In the genomic region with DNA sequence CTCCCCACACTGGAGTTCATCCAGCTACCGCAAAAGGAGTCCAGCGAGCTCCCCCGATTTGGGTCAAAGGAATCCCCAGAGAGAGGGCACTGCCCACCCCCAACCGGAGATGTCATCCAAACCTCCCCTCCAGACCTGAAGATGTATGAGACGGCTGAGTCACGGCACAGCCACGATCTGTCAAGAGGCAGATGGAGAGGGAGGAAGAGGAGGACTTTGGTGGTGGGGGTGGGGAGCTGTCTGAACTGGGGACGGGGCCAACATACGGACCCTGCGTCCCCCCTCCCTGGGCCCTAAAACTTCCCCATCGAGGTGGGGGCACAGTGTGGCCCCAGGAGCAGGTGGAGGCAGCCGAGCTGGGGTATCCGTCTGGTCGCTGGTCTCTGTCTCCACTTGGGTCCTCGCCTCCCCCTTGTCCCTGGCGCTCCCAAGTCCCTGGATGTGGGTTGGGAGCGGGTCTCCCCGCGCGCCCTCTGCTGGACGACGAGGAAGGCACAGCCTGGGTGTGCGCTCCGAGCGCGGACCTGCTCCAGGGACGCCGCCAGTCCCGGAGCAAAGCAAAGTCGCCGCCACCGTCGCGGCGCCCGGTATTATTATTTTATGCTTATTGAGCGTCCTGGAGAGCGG, we compare ENCODE assay signal across 1 cellular context.
A peak's percentile ranks its signal among the peaks of the same experiment; 100 is the strongest.
TF ChIP-seq lines count a peak whose summit lies in the region.

No MANE protein-coding gene starts in this region.

TF ChIP-seq in HEK293, 187 proteins besides CTCF, POLR2A, EP300 and RAD21 (continued from another document and continues in another):
- TF ChIP-seq TRIM28 (IDR thresholded peaks at IDR 0.05; ENCODE audit: borderline replicate concordance, low read length) (no peak; the same call in 1 of the 2 replicates), SP3 (tag by site-specific recombination; IDR thresholded peaks at IDR 0.05) (0 out of 2 replicates have a peak, but pooled peaks have one; percentile 10), ZEB2 (tag by site-specific recombination; IDR thresholded peaks at IDR 0.05) (peak; percentile 87), PRDM2 (tag by site-specific recombination; IDR thresholded peaks at IDR 0.05; ENCODE audit: borderline replicate concordance) (no peak), ZNF404 (tag by site-specific recombination; IDR thresholded peaks at IDR 0.05) (no peak), ZNF785 (tag by site-specific recombination; IDR thresholded peaks at IDR 0.05) (0 out of 2 replicates have a peak, but pooled peaks have one; percentile 7), ZNF341 (tag by site-specific recombination; IDR thresholded peaks at IDR 0.05; ENCODE audit: low read depth) (peak; percentile 63), ZNF529 (tag by site-specific recombination; IDR thresholded peaks at IDR 0.05; ENCODE audit: insufficient replicate concordance) (no peak), ZNF132 (tag by site-specific recombination; IDR thresholded peaks at IDR 0.05; ENCODE audit: borderline replicate concordance) (no peak), ZFP3 (tag by site-specific recombination; IDR thresholded peaks at IDR 0.05; ENCODE audit: low read depth) (no peak), ZNF2 (tag by site-specific recombination; IDR thresholded peaks at IDR 0.05) (peak; percentile 83; the same call in 1 of the 2 replicates), ZNF155 (tag by site-specific recombination; IDR thresholded peaks at IDR 0.05) (no peak), MEIS1 (CRISPR knock-in tag; IDR thresholded peaks at IDR 0.05; ENCODE audit: borderline replicate concordance) (no peak), OSR2 (tag by site-specific recombination; IDR thresholded peaks at IDR 0.05) (no peak), ZNF398 (tag by site-specific recombination; IDR thresholded peaks at IDR 0.05) (peak; percentile 91), IKZF3 (tag by site-specific recombination; IDR thresholded peaks at IDR 0.05) (peak; percentile 100), ZNF112 (tag by site-specific recombination; IDR thresholded peaks at IDR 0.05) (no peak), ZNF202 (tag by site-specific recombination; IDR thresholded peaks at IDR 0.05; ENCODE audit: borderline replicate concordance) (no peak), FEZF1 (tag by site-specific recombination; IDR thresholded peaks at IDR 0.05) (no peak), WT1 (tag by site-specific recombination; IDR thresholded peaks at IDR 0.05) (no peak; the same call in none of the 2 replicates), ZNF416 (tag by site-specific recombination; IDR thresholded peaks at IDR 0.05) (no peak), ZNF791 (tag by site-specific recombination; IDR thresholded peaks at IDR 0.05) (no peak), ZNF324 (tag by site-specific recombination; IDR thresholded peaks at IDR 0.05) (peak; percentile 72; the same call in 1 of the 2 replicates), ZNF555 (tag by site-specific recombination; conservative IDR thresholded peaks at IDR 0.05) (no peak), REPIN1 (tag by site-specific recombination; IDR thresholded peaks at IDR 0.05; ENCODE audit: low read depth) (no peak), ZNF184 (tag by site-specific recombination; IDR thresholded peaks at IDR 0.05) (no peak), YY2 (tag by site-specific recombination; IDR thresholded peaks at IDR 0.05) (no peak), ZNF560 (tag by site-specific recombination; IDR thresholded peaks at IDR 0.05; ENCODE audit: borderline replicate concordance) (no peak), ZNF211 (tag by site-specific recombination; IDR thresholded peaks at IDR 0.05; ENCODE audit: low read depth) (no peak), ZNF423 (tag by site-specific recombination; IDR thresholded peaks at IDR 0.05) (no peak), ZNF433 (tag by site-specific recombination; IDR thresholded peaks at IDR 0.05; ENCODE audit: low read depth) (no peak), ZNF114 (tag by site-specific recombination; IDR thresholded peaks at IDR 0.05) (no peak), ZNF510 (tag by site-specific recombination; IDR thresholded peaks at IDR 0.05; ENCODE audit: insufficient replicate concordance) (no peak), ZNF621 (tag by site-specific recombination; IDR thresholded peaks at IDR 0.05) (no peak), ZNF26 (tag by site-specific recombination; IDR thresholded peaks at IDR 0.05) (no peak), ZNF629 (tag by site-specific recombination; IDR thresholded peaks at IDR 0.05) (peak; percentile 72; the same call in 1 of the 2 replicates), ZNF544 (tag by site-specific recombination; IDR thresholded peaks at IDR 0.05) (no peak), GLIS2 (tag by site-specific recombination; IDR thresholded peaks at IDR 0.05) (0 out of 2 replicates have a peak, but pooled peaks have one; percentile 25), ZNF473 (tag by site-specific recombination; IDR thresholded peaks at IDR 0.05) (no peak), ZBTB10 (tag by site-specific recombination; IDR thresholded peaks at IDR 0.05) (peak; percentile 94), RBAK (tag by site-specific recombination; IDR thresholded peaks at IDR 0.05) (no peak), ZNF776 (tag by site-specific recombination; IDR thresholded peaks at IDR 0.05; ENCODE audit: borderline replicate concordance) (no peak), ZNF658 (tag by site-specific recombination; IDR thresholded peaks at IDR 0.05) (no peak)
- TF ChIP-seq, protein P1, sequence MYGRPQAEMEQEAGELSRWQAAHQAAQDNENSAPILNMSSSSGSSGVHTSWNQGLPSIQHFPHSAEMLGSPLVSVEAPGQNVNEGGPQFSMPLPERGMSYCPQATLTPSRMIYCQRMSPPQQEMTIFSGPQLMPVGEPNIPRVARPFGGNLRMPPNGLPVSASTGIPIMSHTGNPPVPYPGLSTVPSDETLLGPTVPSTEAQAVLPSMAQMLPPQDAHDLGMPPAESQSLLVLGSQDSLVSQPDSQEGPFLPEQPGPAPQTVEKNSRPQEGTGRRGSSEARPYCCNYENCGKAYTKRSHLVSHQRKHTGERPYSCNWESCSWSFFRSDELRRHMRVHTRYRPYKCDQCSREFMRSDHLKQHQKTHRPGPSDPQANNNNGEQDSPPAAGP (tag by site-specific recombination; IDR thresholded peaks at IDR 0.05) = peak; percentile 80; the same call in 1 of the 2 replicates
- TF ChIP-seq, protein P2, sequence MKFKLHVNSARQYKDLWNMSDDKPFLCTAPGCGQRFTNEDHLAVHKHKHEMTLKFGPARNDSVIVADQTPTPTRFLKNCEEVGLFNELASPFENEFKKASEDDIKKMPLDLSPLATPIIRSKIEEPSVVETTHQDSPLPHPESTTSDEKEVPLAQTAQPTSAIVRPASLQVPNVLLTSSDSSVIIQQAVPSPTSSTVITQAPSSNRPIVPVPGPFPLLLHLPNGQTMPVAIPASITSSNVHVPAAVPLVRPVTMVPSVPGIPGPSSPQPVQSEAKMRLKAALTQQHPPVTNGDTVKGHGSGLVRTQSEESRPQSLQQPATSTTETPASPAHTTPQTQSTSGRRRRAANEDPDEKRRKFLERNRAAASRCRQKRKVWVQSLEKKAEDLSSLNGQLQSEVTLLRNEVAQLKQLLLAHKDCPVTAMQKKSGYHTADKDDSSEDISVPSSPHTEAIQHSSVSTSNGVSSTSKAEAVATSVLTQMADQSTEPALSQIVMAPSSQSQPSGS (tag by site-specific recombination; IDR thresholded peaks at IDR 0.05; ENCODE audit: low read depth) = no peak
- TF ChIP-seq, protein P3, sequence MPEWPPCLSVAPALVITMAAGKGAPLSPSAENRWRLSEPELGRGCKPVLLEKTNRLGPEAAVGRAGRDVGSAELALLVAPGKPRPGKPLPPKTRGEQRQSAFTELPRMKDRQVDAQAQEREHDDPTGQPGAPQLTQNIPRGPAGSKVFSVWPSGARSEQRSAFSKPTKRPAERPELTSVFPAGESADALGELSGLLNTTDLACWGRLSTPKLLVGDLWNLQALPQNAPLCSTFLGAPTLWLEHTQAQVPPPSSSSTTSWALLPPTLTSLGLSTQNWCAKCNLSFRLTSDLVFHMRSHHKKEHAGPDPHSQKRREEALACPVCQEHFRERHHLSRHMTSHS (tag by site-specific recombination; IDR thresholded peaks at IDR 0.05) = no peak
- TF ChIP-seq, protein P4, sequence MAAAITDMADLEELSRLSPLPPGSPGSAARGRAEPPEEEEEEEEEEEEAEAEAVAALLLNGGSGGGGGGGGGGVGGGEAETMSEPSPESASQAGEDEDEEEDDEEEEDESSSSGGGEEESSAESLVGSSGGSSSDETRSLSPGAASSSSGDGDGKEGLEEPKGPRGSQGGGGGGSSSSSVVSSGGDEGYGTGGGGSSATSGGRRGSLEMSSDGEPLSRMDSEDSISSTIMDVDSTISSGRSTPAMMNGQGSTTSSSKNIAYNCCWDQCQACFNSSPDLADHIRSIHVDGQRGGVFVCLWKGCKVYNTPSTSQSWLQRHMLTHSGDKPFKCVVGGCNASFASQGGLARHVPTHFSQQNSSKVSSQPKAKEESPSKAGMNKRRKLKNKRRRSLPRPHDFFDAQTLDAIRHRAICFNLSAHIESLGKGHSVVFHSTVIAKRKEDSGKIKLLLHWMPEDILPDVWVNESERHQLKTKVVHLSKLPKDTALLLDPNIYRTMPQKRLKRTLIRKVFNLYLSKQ (tag by site-specific recombination; IDR thresholded peaks at IDR 0.05; ENCODE audit: borderline replicate concordance) = no peak
